Comparison of ENCODE assay signal across 1 cellular context in genomic region chr17:48830840-48831548, GRCh38.
TF ChIP-seq lines count a peak whose summit lies in the region.

CALCOCO2 (plus strand) TSS chr17:48831035; CDS start chr17:48841708, 10,673 bp downstream.

TF ChIP-seq in HEK293, 187 proteins besides CTCF, POLR2A, EP300 and RAD21 (continued from another document and continues in another):
- no peak for TF ChIP-seq ZNF510 (tag by site-specific recombination; IDR thresholded peaks at IDR 0.05; ENCODE audit: insufficient replicate concordance)
- peak; percentile 52 for TF ChIP-seq ZNF600 (tag by site-specific recombination; IDR thresholded peaks at IDR 0.05)
- TF ChIP-seq ZBTB20 (tag by site-specific recombination; IDR thresholded peaks at IDR 0.05): peak; percentile 95
- TF ChIP-seq ZBTB10 (tag by site-specific recombination; IDR thresholded peaks at IDR 0.05): peak; percentile 76
- TF ChIP-seq GLIS1 (tag by site-specific recombination; IDR thresholded peaks at IDR 0.05): peak; percentile 50
- TF ChIP-seq ZNF792 (tag by site-specific recombination; IDR thresholded peaks at IDR 0.05): no peak
- TF ChIP-seq ZNF610 (tag by site-specific recombination; IDR thresholded peaks at IDR 0.05; ENCODE audit: borderline replicate concordance): no peak
- TF ChIP-seq ZFP69B (tag by site-specific recombination; IDR thresholded peaks at IDR 0.05): peak; percentile 52; the same call in 1 of the 2 replicates
- peak; percentile 37; the same call in 1 of the 2 replicates for TF ChIP-seq HOXD13 (CRISPR knock-in tag; IDR thresholded peaks at IDR 0.05; ENCODE audit: borderline replicate concordance)
- TF ChIP-seq ZNF202 (tag by site-specific recombination; IDR thresholded peaks at IDR 0.05; ENCODE audit: borderline replicate concordance): no peak
- peak; percentile 67 for TF ChIP-seq ZNF341 (tag by site-specific recombination; IDR thresholded peaks at IDR 0.05; ENCODE audit: low read depth)
- peak; percentile 30; the same call in 1 of the 2 replicates for TF ChIP-seq ZNF24 (tag by site-specific recombination; IDR thresholded peaks at IDR 0.05)
- 0 out of 2 replicates have a peak, but pooled peaks have one; percentile 11 for TF ChIP-seq ZBTB11 (tag by site-specific recombination; conservative IDR thresholded peaks at IDR 0.05; ENCODE audit: low read depth)
- peak; percentile 61; the same call in 1 of the 2 replicates for TF ChIP-seq ZNF391 (tag by site-specific recombination; IDR thresholded peaks at IDR 0.05; ENCODE audit: borderline replicate concordance, low read depth)
- TF ChIP-seq ZNF660 (tag by site-specific recombination; IDR thresholded peaks at IDR 0.05): peak; percentile 25; the same call in 1 of the 2 replicates
- peak; percentile 15; the same call in 1 of the 2 replicates for TF ChIP-seq ZNF10 (tag by site-specific recombination; IDR thresholded peaks at IDR 0.05)
- TF ChIP-seq ZNF473 (tag by site-specific recombination; IDR thresholded peaks at IDR 0.05): no peak
- no peak for TF ChIP-seq ZNF707 (tag by site-specific recombination; IDR thresholded peaks at IDR 0.05)
- TF ChIP-seq KLF8 (tag by site-specific recombination; IDR thresholded peaks at IDR 0.05): peak; percentile 93
- peak; percentile 73 for TF ChIP-seq ZSCAN30 (tag by site-specific recombination; IDR thresholded peaks at IDR 0.05)
- no peak for TF ChIP-seq GFI1B (tag by site-specific recombination; IDR thresholded peaks at IDR 0.05)
- peak; percentile 87 for TF ChIP-seq ZFHX2 (tag by site-specific recombination; conservative IDR thresholded peaks at IDR 0.05)
- no peak for TF ChIP-seq ZNF488 (tag by site-specific recombination; IDR thresholded peaks at IDR 0.05)
- no peak for TF ChIP-seq ZNF112 (tag by site-specific recombination; IDR thresholded peaks at IDR 0.05)
- peak; percentile 80 for TF ChIP-seq ZNF501 (tag by site-specific recombination; IDR thresholded peaks at IDR 0.05)
- TF ChIP-seq SCRT1 (tag by site-specific recombination; IDR thresholded peaks at IDR 0.05; ENCODE audit: borderline replicate concordance): peak; percentile 97
- TF ChIP-seq ZNF777 (tag by site-specific recombination; IDR thresholded peaks at IDR 0.05; ENCODE audit: borderline replicate concordance): peak; percentile 69; the same call in 1 of the 2 replicates
- TF ChIP-seq ZNF629 (tag by site-specific recombination; IDR thresholded peaks at IDR 0.05): peak; percentile 57
- TF ChIP-seq EGR2 (tag by site-specific recombination; IDR thresholded peaks at IDR 0.05; ENCODE audit: low read depth): peak; percentile 74
- TF ChIP-seq ATF2 (tag by site-specific recombination; IDR thresholded peaks at IDR 0.05; ENCODE audit: low read depth): 0 out of 2 replicates have a peak, but pooled peaks have one; percentile 41
- peak; percentile 100 for TF ChIP-seq SP3 (tag by site-specific recombination; IDR thresholded peaks at IDR 0.05)
- peak; percentile 98 for TF ChIP-seq KLF9 (tag by site-specific recombination; IDR thresholded peaks at IDR 0.05; ENCODE audit: low read depth)
- TF ChIP-seq TRIM28 (IDR thresholded peaks at IDR 0.05; ENCODE audit: borderline replicate concordance, low read length): no peak
- TF ChIP-seq SP2 (tag by site-specific recombination; IDR thresholded peaks at IDR 0.05): peak; percentile 84
- TF ChIP-seq ZNF561 (tag by site-specific recombination; IDR thresholded peaks at IDR 0.05; ENCODE audit: borderline replicate concordance): no peak; the same call in 1 of the 2 replicates
- peak; percentile 96 for TF ChIP-seq REST (tag by site-specific recombination; IDR thresholded peaks at IDR 0.05)
- TF ChIP-seq ZNF121 (tag by site-specific recombination; IDR thresholded peaks at IDR 0.05): peak; percentile 94
- TF ChIP-seq ZBTB17 (tag by site-specific recombination; IDR thresholded peaks at IDR 0.05): peak; percentile 78
- TF ChIP-seq SP7 (tag by site-specific recombination; IDR thresholded peaks at IDR 0.05): peak; percentile 66; the same call in 1 of the 2 replicates
- TF ChIP-seq ZBTB26 (tag by site-specific recombination; optimal IDR thresholded peaks at IDR 0.05): peak; percentile 32
- TF ChIP-seq PRDM10 (tag by site-specific recombination; IDR thresholded peaks at IDR 0.05): peak; percentile 56
- TF ChIP-seq PATZ1 (tag by site-specific recombination; IDR thresholded peaks at IDR 0.05): peak; percentile 94
- TF ChIP-seq ZNF843 (tag by site-specific recombination; IDR thresholded peaks at IDR 0.05): no peak
- TF ChIP-seq BCL11A (tag by site-specific recombination; IDR thresholded peaks at IDR 0.05; ENCODE audit: low read depth): no peak
- TF ChIP-seq ZNF266 (tag by site-specific recombination; IDR thresholded peaks at IDR 0.05; ENCODE audit: low read depth): no peak
